27 cellular contexts compared by ENCODE assay signal in the genomic region with DNA sequence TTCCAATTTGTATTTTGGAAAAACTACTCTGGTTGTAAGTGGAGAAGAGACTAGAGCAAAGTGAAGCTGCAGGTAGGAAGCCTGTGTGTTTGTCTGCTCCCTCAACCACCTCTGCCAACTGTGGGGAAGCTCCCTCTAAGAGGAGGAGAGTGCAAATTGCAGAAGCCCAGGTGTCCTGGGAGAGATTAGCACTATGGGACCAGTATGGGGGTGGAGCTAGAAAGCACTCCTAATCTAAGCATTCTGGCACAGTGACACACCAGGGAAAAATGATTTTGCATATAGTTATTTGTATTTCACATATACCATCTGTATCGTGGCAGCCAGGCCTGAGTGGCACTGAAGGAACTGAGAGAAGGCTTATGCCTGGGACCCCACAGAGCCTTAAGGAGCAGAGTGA. TPM values are rescaled to one million over a fixed set of nuclear protein-coding genes. Genes with fewer than 3 reads are reported as not detected.
"Had no signal": no experiment of that assay in that cellular context is flagged by ENCODE, and none has a peak within 500 bp of the region (broad histone marks: within the 10 kb centered on the region; RNA-seq: fewer than 3 reads in every experiment).

No MANE protein-coding gene starts in this region.

- H3K4me3 ChIP-seq: coronary artery, heart left ventricle, sigmoid colon, spleen, thoracic aorta, upper lobe of right lung had no signal

- H3K4me1 ChIP-seq: heart left ventricle, sigmoid colon, spleen, upper lobe of right lung had no signal

- H3K36me3 ChIP-seq: heart left ventricle, sigmoid colon, spleen, thoracic aorta, upper lobe of right lung, WERI-Rb-1 had no signal

- H3K27me3 ChIP-seq: heart left ventricle, sigmoid colon, spleen, upper lobe of right lung had no signal

- H3K9me3 ChIP-seq: thoracic aorta, upper lobe of right lung had no signal

- H3K27ac ChIP-seq: coronary artery, heart left ventricle, sigmoid colon, spleen, thoracic aorta, upper lobe of right lung, WERI-Rb-1 had no signal

- ATAC-seq: activated T-helper 17 cell treated with anti-CD3 and anti-CD28 coated beads, Interleukin-2, amount 50 U/mL, for 72 hours; heart left ventricle; left cardiac atrium had no signal

- DNase-seq: activated CD4-positive, alpha-beta T cell treated with anti-CD3 and anti-CD28 coated beads, Interleukin-2, amount 50 U/mL, for 4 hours; activated CD4-positive, CD25-positive, alpha-beta regulatory T cell treated with anti-CD3 and anti-CD28 coated beads, Interleukin-2, amount 50 U/mL, for 72 hours; activated CD8-positive, alpha-beta memory T cell treated with anti-CD3 and anti-CD28 coated beads for 24 hours; activated CD8-positive, alpha-beta memory T cell treated with anti-CD3 and anti-CD28 coated beads, Interleukin-2, amount 50 U/mL, for 4 hours; activated T-cell treated with anti-CD3 and anti-CD28 coated beads, Interleukin-2, amount 50 U/mL, for 24 hours; heart left ventricle; islet precursor cell; left cardiac atrium; retina; sigmoid colon; spleen; stimulated activated CD4-positive, alpha-beta T cell treated with anti-CD3 and anti-CD28 coated beads, Interleukin-4, amount 100 ng/mL, for 24 hours; stimulated activated naive CD4-positive, alpha-beta T cell treated with Interleukin-2 at 50 U/mL for 16 hours; T-helper 1 cell; upper lobe of right lung; WERI-Rb-1 had no signal

RNA-seq across cellular contexts. Expression of a gene that starts 12.8 kb away (rescaled TPM):
- total RNA-seq: activated T-helper 17 cell treated with anti-CD3 and anti-CD28 coated beads, Interleukin-2, amount 50 U/mL, for 72 hours; bronchial epithelial cell; epithelial cell of proximal tubule; fibroblast of villous mesenchyme; heart left ventricle; left cardiac atrium; mononuclear cell; myocyte; osteoblast; posterior vena cava; sigmoid colon; spleen; thoracic aorta had no signal
- polyA plus RNA-seq: heart left ventricle had no signal

RNA-seq across cellular contexts. Expression of a gene that starts 27.6 kb away (rescaled TPM):
- total RNA-seq: activated T-helper 17 cell treated with anti-CD3 and anti-CD28 coated beads, Interleukin-2, amount 50 U/mL, for 72 hours; bronchial epithelial cell; epithelial cell of proximal tubule; fibroblast of villous mesenchyme; heart left ventricle; left cardiac atrium; lower leg skin; mononuclear cell; myocyte; osteoblast; posterior vena cava; sigmoid colon; spleen; thoracic aorta; upper lobe of right lung had no signal
- polyA plus RNA-seq: heart left ventricle, sigmoid colon, spleen had no signal

RNA-seq across cellular contexts. Expression of a gene that starts 49.8 kb away (rescaled TPM):
- total RNA-seq: activated T-helper 17 cell treated with anti-CD3 and anti-CD28 coated beads, Interleukin-2, amount 50 U/mL, for 72 hours; bronchial epithelial cell; epithelial cell of proximal tubule; fibroblast of villous mesenchyme; heart left ventricle; left cardiac atrium; lower leg skin; mononuclear cell; myocyte; osteoblast; posterior vena cava; sigmoid colon; spleen; thoracic aorta; upper lobe of right lung had no signal
- polyA plus RNA-seq: heart left ventricle, sigmoid colon, spleen had no signal
